Comparison of ENCODE assay signal across 21 cellular contexts in the genomic region with DNA sequence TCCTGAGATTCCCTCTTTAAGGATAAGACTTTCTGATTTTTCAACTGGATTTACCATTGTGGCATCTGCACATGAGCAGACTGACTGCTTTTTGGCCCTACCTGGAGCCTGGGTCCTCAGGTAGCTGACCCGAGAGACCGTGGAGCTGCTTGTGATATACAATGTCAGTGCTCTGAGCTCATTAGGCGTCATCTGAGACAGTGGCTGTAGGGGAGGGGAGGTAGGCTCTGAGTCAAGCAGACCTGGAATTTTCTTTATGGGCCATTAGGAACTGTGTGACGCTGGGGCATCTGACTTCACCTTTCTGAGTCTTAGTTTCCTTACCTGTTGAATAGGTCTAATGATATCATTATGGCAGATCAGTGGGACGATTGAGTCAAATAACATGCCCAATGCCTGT.
"Had no signal": no experiment of that assay in that cellular context is flagged by ENCODE, and none has a peak within 500 bp of the region (broad histone marks: within the 10 kb centered on the region; RNA-seq: fewer than 3 reads in every experiment).

No MANE protein-coding gene starts in this region.

- ATAC-seq: foreskin keratinocyte; gastroesophageal sphincter; heart left ventricle; left colon; left lung; left ventricle myocardium superior; lower lobe of right lung; mucosa of descending colon; naive thymus-derived CD8-positive, alpha-beta T cell had no signal

- DNase-seq: colonic mucosa; cortex of kidney; effector CD4-positive, alpha-beta T cell; effector memory CD4-positive, alpha-beta T cell; foreskin keratinocyte; heart left ventricle; hypothalamus; immature natural killer cell; islet precursor cell; kidney; kidney glomerular epithelial cell; left colon; left lung; left ventricle myocardium superior; lower lobe of right lung; mesendoderm; midbrain; mucosa of descending colon; naive B cell; naive thymus-derived CD8-positive, alpha-beta T cell had no signal
